In genomic region chr5:142439208-142439607, GRCh38 we compare ENCODE assay signal across 17 cellular contexts.
DNase-seq lines count a peak whose midpoint lies in the region; ATAC-seq and TF ChIP-seq lines count a peak whose summit lies in the region.
"Had no signal": no experiment of that assay in that cellular context is flagged by ENCODE, and none has a peak within 500 bp of the region (broad histone marks: within the 10 kb centered on the region; RNA-seq: fewer than 3 reads in every experiment).

No MANE protein-coding gene starts in this region.

- TF ChIP-seq CTCF in right atrium auricular region (IDR thresholded peaks at IDR 0.05): no peak
- TF ChIP-seq CTCF in gastroesophageal sphincter (IDR thresholded peaks at IDR 0.05): no peak
- TF ChIP-seq CTCF in neural crest cell (conservative IDR thresholded peaks at IDR 0.05): no peak

- ATAC-seq in Right ventricle myocardium superior (ENCODE audit: poor library complexity) (peak; percentile 88), gastroesophageal sphincter (peak; percentile 76)

- TF ChIP-seq POLR2A in gastroesophageal sphincter (IDR thresholded peaks at IDR 0.05): no peak

- peak overlapping the region; percentile 15 for H3K4me3 Mint-ChIP-seq in neural crest cell
- H3K4me3 Mint-ChIP-seq: activated naive CD4-positive, alpha-beta T cell treated with anti-CD3 and anti-CD28 coated beads, Interleukin-2, amount 10 ng/mL, durations not matched to agents 7 days and 5 days had no signal

- peak overlapping the region in 1 of 2 donors; percentile 30 for H3K27ac ChIP-seq in right atrium auricular region
- peak overlapping the region in 2 of 4 donors; percentile 7 to 53 for H3K27ac ChIP-seq in gastroesophageal sphincter
- H3K27ac ChIP-seq: neutrophil had no signal

- H3K27me3 Mint-ChIP-seq in neural crest cell (ENCODE audit: low read depth): no peaks in the 10 kb centered on the region

- DNase-seq in Right ventricle myocardium superior: no peak
- no peak for DNase-seq in right atrium auricular region (ENCODE audit: low spot score)
- no peak for DNase-seq in neural crest cell (ENCODE audit: low read depth, low spot score)
- DNase-seq in AML-193 (lab: John Stamatoyannopoulos, UW): no peak
- no peak for DNase-seq in anterior cingulate cortex (lab: John Stamatoyannopoulos, UW)
- DNase-seq in kidney glomerular epithelial cell (lab: John Stamatoyannopoulos, UW): no peak
- no peak for DNase-seq in NCI-H1105 treated with DMSO at 0.1 percent for 48 hours (lab: John Stamatoyannopoulos, UW)
- DNase-seq: activated CD4-positive, alpha-beta T cell treated with anti-CD3 and anti-CD28 coated beads, Interleukin-2, amount 50 U/mL, for 1 hour; activated naive CD4-positive, alpha-beta T cell treated with anti-CD3 and anti-CD28 coated beads, Interleukin-2, amount 10 ng/mL, durations not matched to agents 7 days and 5 days; effector CD8-positive, alpha-beta T cell; IMR-90; NCI-H2029 treated with DMSO at 0.1 percent for 48 hours; NCI-H510A; SK-N-SH; transverse colon had no signal

- no peak for TF ChIP-seq EP300 in gastroesophageal sphincter (IDR thresholded peaks at IDR 0.05)

- H3K9me3 Mint-ChIP-seq in neural crest cell: no peaks in the 10 kb centered on the region
- H3K9me3 Mint-ChIP-seq: activated naive CD4-positive, alpha-beta T cell treated with anti-CD3 and anti-CD28 coated beads, Interleukin-2, amount 10 ng/mL, durations not matched to agents 7 days and 5 days had no signal

- no peak overlapping the region for H3K4me3 ChIP-seq in right atrium auricular region
- H3K4me3 ChIP-seq in gastroesophageal sphincter: no peak overlapping the region
- H3K4me3 ChIP-seq: transverse colon had no signal

- H3K27ac Mint-ChIP-seq in neural crest cell (ENCODE audit: unreplicated experiment): peak overlapping the region; percentile 45
- H3K27ac Mint-ChIP-seq: activated naive CD4-positive, alpha-beta T cell treated with anti-CD3 and anti-CD28 coated beads, Interleukin-2, amount 10 ng/mL, durations not matched to agents 7 days and 5 days had no signal

- H3K9me3 ChIP-seq in right atrium auricular region (no peaks in the 10 kb centered on the region), gastroesophageal sphincter (no peaks in the 10 kb centered on the region)
- H3K9me3 ChIP-seq: neutrophil, SK-N-SH, transverse colon had no signal

- H3K27me3 ChIP-seq in right atrium auricular region (no peaks in the 10 kb centered on the region), gastroesophageal sphincter (no peaks in the 10 kb centered on the region)
- H3K27me3 ChIP-seq: transverse colon had no signal

- intact Hi-C loops in Right ventricle myocardium superior (cut with DNase I): loop anchor here (10.0 kb wide), 1 partner anchor 106 kb away; no protein-coding TSS in a partner anchor

- peaks cover 0 to 17% of the 10 kb centered on the region in 2 donors for H3K4me1 ChIP-seq in right atrium auricular region
- peaks cover 0 to 22% (median 10%) of the 10 kb centered on the region in 3 donors for H3K4me1 ChIP-seq in gastroesophageal sphincter

- no peaks in the 10 kb centered on the region for H3K36me3 ChIP-seq in right atrium auricular region
- no peaks in the 10 kb centered on the region for H3K36me3 ChIP-seq in gastroesophageal sphincter
- H3K36me3 ChIP-seq: neutrophil, transverse colon had no signal

- WGBS in gastroesophageal sphincter (ENCODE audit: low coverage in 1 of 2), 2 donors: 55 to 62% methylated on average over 5 of the region's 5 CpGs

- H3K4me1 Mint-ChIP-seq in neural crest cell: peaks cover 56% of the 10 kb centered on the region

- no peaks in the 10 kb centered on the region for H3K36me3 Mint-ChIP-seq in neural crest cell (ENCODE audit: low read depth)
- H3K36me3 Mint-ChIP-seq: activated naive CD4-positive, alpha-beta T cell treated with anti-CD3 and anti-CD28 coated beads, Interleukin-2, amount 10 ng/mL, durations not matched to agents 7 days and 5 days had no signal
